In genomic region chr6:138093632-138094031, GRCh38 we compare ENCODE assay signal across 31 cellular contexts. TPM values are rescaled to one million over a fixed set of nuclear protein-coding genes. Genes with fewer than 3 reads are reported as not detected.
"Had no signal": no experiment of that assay in that cellular context is flagged by ENCODE, and none has a peak within 500 bp of the region (broad histone marks: within the 10 kb centered on the region; RNA-seq: fewer than 3 reads in every experiment).

No MANE protein-coding gene starts in this region.

- H3K27ac ChIP-seq: body of pancreas, breast epithelium, PC-9, WERI-Rb-1 had no signal

- H3K27me3 ChIP-seq: body of pancreas, breast epithelium had no signal

- H3K9me3 Mint-ChIP-seq: activated naive CD8-positive, alpha-beta T cell treated with anti-CD3 and anti-CD28 coated beads, Interleukin-2, amount 10 ng/mL, durations not matched to agents 7 days and 5 days had no signal

- FAIRE-seq: astrocyte had no signal

- H3K36me3 ChIP-seq: breast epithelium, WERI-Rb-1 had no signal

- H3K27ac Mint-ChIP-seq: activated CD8-positive, alpha-beta T cell treated with anti-CD3 and anti-CD28 coated beads for 36 hours; activated naive CD4-positive, alpha-beta T cell treated with anti-CD3 and anti-CD28 coated beads, Interleukin-2, amount 50 U/mL, for 24 hours; activated naive CD8-positive, alpha-beta T cell treated with anti-CD3 and anti-CD28 coated beads, Interleukin-2, amount 10 ng/mL, durations not matched to agents 7 days and 5 days; activated T-helper 2 cell treated with anti-CD3 and anti-CD28 coated beads, Interferon-gamma antibody, Interleukin-2, Interleukin-4, amounts not matched to agents 10 μg/mL and 5 μg/mL and 100 μg/mL, durations not matched to agents 14 hours and 24 hours and 36 hours had no signal

- DNase-seq: activated CD4-positive, alpha-beta T cell treated with anti-CD3 and anti-CD28 coated beads for 1 hour; activated CD4-positive, alpha-beta T cell treated with anti-CD3 and anti-CD28 coated beads for 48 hours; activated CD4-positive, CD25-positive, alpha-beta regulatory T cell; activated CD8-positive, alpha-beta T cell treated with anti-CD3 and anti-CD28 coated beads for 36 hours; activated gamma-delta T cell; activated naive CD4-positive, alpha-beta T cell treated with Interleukin-2 at 50 U/mL for 16 hours; activated naive CD8-positive, alpha-beta T cell treated with anti-CD3 and anti-CD28 coated beads, Interleukin-2, amount 10 ng/mL, durations not matched to agents 7 days and 5 days; activated T-cell treated with anti-CD3 and anti-CD28 coated beads, Interleukin-2, amount 50 U/mL, for 1 hour; body of pancreas; NCI-H1105 treated with DMSO at 0.1 percent for 48 hours; NCI-H1436; NCI-H1694; NCI-H1930; NCI-H2081 treated with DMSO at 0.1 percent for 48 hours; NCI-H226; NCI-H446 treated with DMSO at 0.1 percent for 48 hours; NCI-H524; NCI-H69; NK-92 treated with Interleukin-12 subunit alpha and Interleukin-12 subunit beta, amount 100 ng/mL, for 24 hours; Right ventricle myocardium superior; SW 1271; T-helper 1 cell; T-helper 2 cell; T-helper 9 cell; WERI-Rb-1 had no signal

- H3K4me1 Mint-ChIP-seq: activated naive CD4-positive, alpha-beta T cell treated with anti-CD3 and anti-CD28 coated beads, Interleukin-2, amount 50 U/mL, for 24 hours; activated naive CD8-positive, alpha-beta T cell treated with anti-CD3 and anti-CD28 coated beads, Interleukin-2, amount 10 ng/mL, durations not matched to agents 7 days and 5 days had no signal

- H3K4me3 Mint-ChIP-seq: activated CD8-positive, alpha-beta T cell treated with anti-CD3 and anti-CD28 coated beads for 36 hours; activated naive CD4-positive, alpha-beta T cell treated with anti-CD3 and anti-CD28 coated beads, Interleukin-2, amount 50 U/mL, for 24 hours; activated naive CD8-positive, alpha-beta T cell treated with anti-CD3 and anti-CD28 coated beads, Interleukin-2, amount 10 ng/mL, durations not matched to agents 7 days and 5 days had no signal

- H2AFZ ChIP-seq: PC-9 had no signal

- H3K4me3 ChIP-seq: body of pancreas, breast epithelium, PC-9 had no signal

- H3K9me3 ChIP-seq: body of pancreas, breast epithelium had no signal

- H3K4me1 ChIP-seq: body of pancreas, breast epithelium had no signal

- ATAC-seq: activated CD8-positive, alpha-beta T cell treated with anti-CD3 and anti-CD28 coated beads for 36 hours; body of pancreas had no signal

- H3K4me2 ChIP-seq: PC-9 had no signal

RNA-seq across cellular contexts. Expression of gene PERP, which starts 13.6 kb away (rescaled TPM):
- total RNA-seq: OCI-LY7 had no signal
